In genomic region chr1:153260980-153261792, GRCh38 we compare ENCODE assay signal across 8 cellular contexts. TPM values are rescaled to one million over a fixed set of nuclear protein-coding genes. Genes with fewer than 3 reads are reported as not detected.
DNase-seq lines count a peak whose midpoint lies in the region; ATAC-seq, FAIRE-seq and TF ChIP-seq lines count a peak whose summit lies in the region.

No MANE protein-coding gene starts in this region.

- no peaks in the 10 kb centered on the region for H3K4me1 ChIP-seq in mesodermal cell (ENCODE audit: control insufficient read depth, insufficient read depth, low read length, poor library complexity, severe bottlenecking)
- peaks cover 0 to 19% (median 9%) of the 10 kb centered on the region in 4 donors for H3K4me1 ChIP-seq in transverse colon

- DNase-seq in GM12892 (ENCODE audit: insufficient read length) (peak; percentile 20), T-cell (peak in 23 of 34 experiments; percentile 3 to 33 (median 18)), chondrocyte (ENCODE audit: low spot score) (peak; percentile 81), transverse colon (no peak), mucosa of gallbladder (ENCODE audit: low spot score) (no peak), NCI-H1930 (lab: John Stamatoyannopoulos, UW) (no peak)

- CTCF ChIA-PET in T-cell (lab: Charles Lee) = interaction anchor here in 1 of 2 donors (0.7 kb wide), 1 partner anchor 10 kb away, joined by 3 read pairs; no protein-coding TSS in a partner anchor

- H3K4me3 Mint-ChIP-seq in T-cell (peak overlapping the region; percentile 61 to 84 (median 70)), chondrocyte (ENCODE audit: unreplicated experiment) (peak overlapping the region; percentile 57)

- H3K4me1 Mint-ChIP-seq in T-cell (peaks cover 25 to 36% (median 27%) of the 10 kb centered on the region in 3 donors), chondrocyte (ENCODE audit: low read depth) (peaks cover 11% of the 10 kb centered on the region)

- H3K9me3 ChIP-seq in mesodermal cell (ENCODE audit: control insufficient read depth, low read length) = no peaks in the 10 kb centered on the region
- no peaks in the 10 kb centered on the region for H3K9me3 ChIP-seq in transverse colon

- peak overlapping the region; percentile 55 for H3K4me3 ChIP-seq in mesodermal cell (ENCODE audit: extremely low read depth, insufficient read depth, low read length, poor library complexity, severe bottlenecking)
- H3K4me3 ChIP-seq in transverse colon = peak overlapping the region; percentile 7 to 55 (median 32)

- no peak for FAIRE-seq in GM12892 (lab: Jason Lieb, UNC)

- H3K36me3 ChIP-seq in mesodermal cell (ENCODE audit: control insufficient read depth, insufficient read depth, low read length) = no peaks in the 10 kb centered on the region
- no peaks in the 10 kb centered on the region for H3K36me3 ChIP-seq in transverse colon

- POLR2A ChIA-PET in T-cell (lab: Charles Lee) = no interaction called here

- H3K27ac Mint-ChIP-seq in T-cell = no peak overlapping the region
- H3K27ac Mint-ChIP-seq in chondrocyte (ENCODE audit: unreplicated experiment) = no peak overlapping the region

- H3K27me3 ChIP-seq in transverse colon = peaks cover 78% of the 10 kb centered on the region

- TF ChIP-seq CTCF in chondrocyte (IDR thresholded peaks at IDR 0.05) (no peak), transverse colon (IDR thresholded peaks at IDR 0.05) (no peak)

- no peak for TF ChIP-seq EP300 in transverse colon (IDR thresholded peaks at IDR 0.05; ENCODE audit: low read depth)

- TF ChIP-seq POLR2A in GM12892 (IDR thresholded peaks at IDR 0.05; ENCODE audit: low read depth, low read length) (no peak), transverse colon (IDR thresholded peaks at IDR 0.05) (no peak), GM18505 (IDR thresholded peaks at IDR 0.05; ENCODE audit: borderline replicate concordance, extremely low read depth, insufficient read depth, insufficient read length) (no peak)

- intact Hi-C loops in transverse colon (cut with DNase I; ENCODE audit: low total_unique reads) = no loop called here

- H3K27ac ChIP-seq in mesodermal cell (ENCODE audit: low read depth, low read length, severe bottlenecking) (no peak overlapping the region), transverse colon (no peak overlapping the region)

- in situ Hi-C loops in transverse colon (cut with MboI; ENCODE audit: low pct_ligation_motif_present in 1 of 4, low pct_unique_long_range_greater_than_20kb in 1 of 4, low sequenced_read_pairs in 3 of 4) = no loop called here

- H3K27me3 Mint-ChIP-seq in T-cell (peaks cover 32 to 42% of the 10 kb centered on the region in 2 donors), chondrocyte (ENCODE audit: low read depth) (peaks cover 50% of the 10 kb centered on the region)

- peak; percentile 32 to 68 (median 57) for ATAC-seq in T-cell (replicated peaks in 1 of 4)
- no peak for ATAC-seq in GM18505 (IDR thresholded peaks at IDR 0.05; ENCODE audit: unreplicated experiment)

- H3K9me3 Mint-ChIP-seq in T-cell (no peaks in the 10 kb centered on the region), chondrocyte (ENCODE audit: low read depth) (no peaks in the 10 kb centered on the region)

- WGBS in mesodermal cell (ENCODE audit: insufficient coverage in 2 of 2), 2 experiments = 0 to 2% methylated on average over 75 to 81 of the region's 105 CpGs
- 11% methylated on average over 16 of the region's 105 CpGs; no CpG with 5 or more reads in 1 of the 2 donors for WGBS in transverse colon (ENCODE audit: low coverage in 1 of 2), 2 donors

- H3K36me3 Mint-ChIP-seq in T-cell (no peaks in the 10 kb centered on the region), chondrocyte (ENCODE audit: low read depth) (peaks cover 1% of the 10 kb centered on the region)

RNA-seq across cellular contexts. Expression of gene LORICRIN, which starts 1.7 kb away (rescaled TPM):
- not detected for polyA plus RNA-seq in GM12892 (2012; ENCODE audit: missing spikeins)
- under 1 TPM in 1 of 5 donors, not detected in 4; 0.20 TPM for total RNA-seq in T-cell
- total RNA-seq in chondrocyte = not detected in 3 replicates
- polyA plus RNA-seq in mesodermal cell (2013, experiment 1 of 2) = 0.55 TPM
- polyA plus RNA-seq in mesodermal cell (2013, experiment 2 of 2) = 0.66 TPM
- not detected for total RNA-seq in transverse colon
- not detected for total RNA-seq in mucosa of gallbladder

RNA-seq across cellular contexts. Expression of gene PRR9, which starts 43.8 kb away (rescaled TPM):
- not detected for polyA plus RNA-seq in GM12892 (2012; ENCODE audit: missing spikeins)
- total RNA-seq in T-cell (not detected), chondrocyte (not detected in 3 replicates), transverse colon (not detected), mucosa of gallbladder (not detected)
- 5.1 TPM for polyA plus RNA-seq in mesodermal cell (2013, experiment 1 of 2)
- 4.4 TPM for polyA plus RNA-seq in mesodermal cell (2013, experiment 2 of 2)

RNA-seq across cellular contexts. Expression of gene PGLYRP3, which starts 51.6 kb away (rescaled TPM):
- polyA plus RNA-seq in GM12892 (2012; ENCODE audit: missing spikeins) = 0.23 TPM
- total RNA-seq in T-cell (not detected), chondrocyte (not detected in 3 replicates), transverse colon (not detected), mucosa of gallbladder (not detected)
- polyA plus RNA-seq in mesodermal cell (2013, experiment 1 of 2) = not detected
- polyA plus RNA-seq in mesodermal cell (2013, experiment 2 of 2) = not detected

RNA-seq across cellular contexts. Expression of gene LELP1, which starts 58.0 kb away (rescaled TPM):
- polyA plus RNA-seq in GM12892 (2012; ENCODE audit: missing spikeins) = not detected
- total RNA-seq in T-cell (not detected), chondrocyte (not detected in 3 replicates), transverse colon (not detected), mucosa of gallbladder (not detected)
- not detected for polyA plus RNA-seq in mesodermal cell (2013, experiment 1 of 2)
- polyA plus RNA-seq in mesodermal cell (2013, experiment 2 of 2) = not detected

Comparison
In these comparisons a context has a peak if more than half of its experiments do, and no peak if none do; other contexts are left out.
1. DNase-seq: peak in GM12892 (single experiment), T-cell (23 of 34) and chondrocyte (single experiment); none in transverse colon (single experiment), mucosa of gallbladder (single experiment) and NCI-H1930 (0 of 2).